8 cellular contexts compared by ENCODE assay signal in genomic region chr4:128060620-128061565, GRCh38. TPM values are rescaled to one million over a fixed set of nuclear protein-coding genes. Genes with fewer than 3 reads are reported as not detected.
DNase-seq lines count a peak whose midpoint lies in the region; ATAC-seq, FAIRE-seq and TF ChIP-seq lines count a peak whose summit lies in the region.

TSS of gene LARP1B (plus strand) at chr4:128061312. CDS start at chr4:128074952, 13,640 bp downstream.

- peak; percentile 22 for FAIRE-seq in RCC 7860 (lab: Jason Lieb, UNC)

- WGBS in esophagus squamous epithelium, 2 donors: 0 to 2% methylated on average over 12 to 32 of the region's 118 CpGs

- H2AFZ ChIP-seq in DND-41 (ENCODE audit: low read depth, low read length) (peak within 1 kb of the TSS; percentile 97), KMS-11 (ENCODE audit: low read depth) (peak within 1 kb of the TSS; percentile 82)

- H3K4me3 ChIP-seq in DND-41 (ENCODE audit: low read depth in 1 of 2, low read length in 2 of 2) (peak within 1 kb of the TSS; percentile 70 to 76), KMS-11 (IDR thresholded peaks at IDR 0.05; ENCODE audit: insufficient read depth, low read depth, low read length) (no peak within 1 kb of the TSS), esophagus squamous epithelium (peak within 1 kb of the TSS; percentile 76 to 94 (median 89))

- H3K4me1 ChIP-seq in DND-41 (ENCODE audit: insufficient read depth, low read length) (peaks cover 20% of the 10 kb centered on the region), KMS-11 (ENCODE audit: low read depth, poor library complexity, severe bottlenecking) (peaks cover 10% of the 10 kb centered on the region), esophagus squamous epithelium (peaks cover 5 to 21% (median 7%) of the 10 kb centered on the region in 3 donors)

- H3K4me3 Mint-ChIP-seq in activated T-cell treated with anti-CD3 and anti-CD28 coated beads, Interleukin-2, amount 50 U/mL, for 72 hours: peak within 1 kb of the TSS; percentile 85 to 91
- H3K4me3 Mint-ChIP-seq in naive B cell: peak within 1 kb of the TSS; percentile 79 to 92 (median 88)
- H3K4me3 Mint-ChIP-seq in stimulated activated effector memory CD8-positive, alpha-beta T cell treated with anti-CD3 and anti-CD28 coated beads, Interleukin-12 subunit alpha, Interleukin-12 subunit beta, amount 100 ng/mL, for 72 hours: peak within 1 kb of the TSS; percentile 76

- H3K36me3 ChIP-seq in DND-41 (ENCODE audit: insufficient read depth, low read length) (no peaks in the 10 kb centered on the region; the same call in 1 of the 2 replicates), KMS-11 (ENCODE audit: insufficient read depth) (no peaks in the 10 kb centered on the region), esophagus squamous epithelium (no peaks in the 10 kb centered on the region)

- peaks cover 49% of the 10 kb centered on the region for H3K79me2 ChIP-seq in DND-41 (ENCODE audit: insufficient read depth, low read length)
- H3K79me2 ChIP-seq in KMS-11 (ENCODE audit: insufficient read depth, low read depth): peaks cover 35% of the 10 kb centered on the region

- peak; percentile 95 for DNase-seq in DND-41
- peak; percentile 91 for DNase-seq in RCC 7860 (ENCODE audit: low spot score)
- peak; percentile 95 to 96 for DNase-seq in activated T-cell treated with anti-CD3 and anti-CD28 coated beads, Interleukin-2, amount 50 U/mL, for 72 hours
- peak; percentile 61 for DNase-seq in esophagus squamous epithelium (lab: John Stamatoyannopoulos, UW)
- peak; percentile 95 for DNase-seq in naive B cell
- peak; percentile 91 to 96 for DNase-seq in stimulated activated effector memory CD8-positive, alpha-beta T cell treated with anti-CD3 and anti-CD28 coated beads, Interleukin-12 subunit alpha, Interleukin-12 subunit beta, amount 100 ng/mL, for 72 hours (ENCODE audit: low spot score in 2 of 2)

- H3K4me1 Mint-ChIP-seq in activated T-cell treated with anti-CD3 and anti-CD28 coated beads, Interleukin-2, amount 50 U/mL, for 72 hours (ENCODE audit: low read depth): peaks cover 16% of the 10 kb centered on the region
- H3K4me1 Mint-ChIP-seq in naive B cell: peaks cover 0 to 12% (median 11%) of the 10 kb centered on the region in 3 donors
- H3K4me1 Mint-ChIP-seq in stimulated activated effector memory CD8-positive, alpha-beta T cell treated with anti-CD3 and anti-CD28 coated beads, Interleukin-12 subunit alpha, Interleukin-12 subunit beta, amount 100 ng/mL, for 72 hours: peaks cover 11% of the 10 kb centered on the region

- H3K9me3 Mint-ChIP-seq in activated T-cell treated with anti-CD3 and anti-CD28 coated beads, Interleukin-2, amount 50 U/mL, for 72 hours: no peaks in the 10 kb centered on the region
- H3K9me3 Mint-ChIP-seq in naive B cell: no peaks in the 10 kb centered on the region
- no peaks in the 10 kb centered on the region for H3K9me3 Mint-ChIP-seq in stimulated activated effector memory CD8-positive, alpha-beta T cell treated with anti-CD3 and anti-CD28 coated beads, Interleukin-12 subunit alpha, Interleukin-12 subunit beta, amount 100 ng/mL, for 72 hours

- H3K9ac ChIP-seq in DND-41 (ENCODE audit: low read depth, low read length): peak within 1 kb of the TSS; percentile 99
- peak within 1 kb of the TSS; percentile 96 for H3K9ac ChIP-seq in KMS-11

- H3K4me2 ChIP-seq in DND-41 (ENCODE audit: insufficient read depth, low read length) (peak within 1 kb of the TSS; percentile 69), KMS-11 (peak within 1 kb of the TSS; percentile 71)

- H4K20me1 ChIP-seq in DND-41 (ENCODE audit: insufficient read depth, low read length) (peaks cover 10% of the 10 kb centered on the region; the same call in 1 of the 2 replicates), KMS-11 (ENCODE audit: insufficient read depth) (peaks cover 6% of the 10 kb centered on the region; the same call in 1 of the 2 replicates)

- peak in 3 of 4 donors; percentile 59 to 96 (median 77) for TF ChIP-seq POLR2A in esophagus squamous epithelium (IDR thresholded peaks at IDR 0.05)

- H3K27ac ChIP-seq in DND-41 (ENCODE audit: low read length) (peak within 1 kb of the TSS; percentile 96), KMS-11 (peak within 1 kb of the TSS; percentile 96), esophagus squamous epithelium (peak within 1 kb of the TSS; percentile 95 to 99 (median 98))

- TF ChIP-seq CTCF in DND-41 (IDR thresholded peaks at IDR 0.05; ENCODE audit: borderline replicate concordance, extremely low read depth, low read length, poor library complexity, severe bottlenecking): no peak
- 0 out of 2 replicates have a peak, but pooled peaks have one; percentile 20 for TF ChIP-seq CTCF in KMS-11 (conservative IDR thresholded peaks at IDR 0.05; ENCODE audit: low read depth, low read length)
- TF ChIP-seq CTCF in esophagus squamous epithelium (IDR thresholded peaks at IDR 0.05): no peak

- H3K36me3 Mint-ChIP-seq in activated T-cell treated with anti-CD3 and anti-CD28 coated beads, Interleukin-2, amount 50 U/mL, for 72 hours (ENCODE audit: insufficient read depth in 2 of 2): no peaks in the 10 kb centered on the region
- no peaks in the 10 kb centered on the region for H3K36me3 Mint-ChIP-seq in naive B cell
- H3K36me3 Mint-ChIP-seq in stimulated activated effector memory CD8-positive, alpha-beta T cell treated with anti-CD3 and anti-CD28 coated beads, Interleukin-12 subunit alpha, Interleukin-12 subunit beta, amount 100 ng/mL, for 72 hours: no peaks in the 10 kb centered on the region

- H3K27ac Mint-ChIP-seq in activated T-cell treated with anti-CD3 and anti-CD28 coated beads, Interleukin-2, amount 50 U/mL, for 72 hours: peak within 1 kb of the TSS; percentile 96
- peak within 1 kb of the TSS; percentile 82 to 96 (median 92) for H3K27ac Mint-ChIP-seq in naive B cell
- H3K27ac Mint-ChIP-seq in stimulated activated effector memory CD8-positive, alpha-beta T cell treated with anti-CD3 and anti-CD28 coated beads, Interleukin-12 subunit alpha, Interleukin-12 subunit beta, amount 100 ng/mL, for 72 hours: peak within 1 kb of the TSS; percentile 93

- intact Hi-C loops in esophagus squamous epithelium (cut with DNase I): loop anchor here (5.0 kb wide), 1 partner anchor 94 kb away; the partner anchor contains the start of genes ABHD18 and MFSD8

- no peaks in the 10 kb centered on the region for H3K27me3 Mint-ChIP-seq in activated T-cell treated with anti-CD3 and anti-CD28 coated beads, Interleukin-2, amount 50 U/mL, for 72 hours (ENCODE audit: low read depth)
- H3K27me3 Mint-ChIP-seq in naive B cell: peaks cover 0 to 7% (median 0%) of the 10 kb centered on the region in 3 donors

- ATAC-seq in DND-41 (ENCODE audit: insufficient read depth, low read depth) (peak; percentile 86), GM21786 (IDR thresholded peaks at IDR 0.05; ENCODE audit: unreplicated experiment) (peak; percentile 87), naive B cell (ENCODE audit: low read depth in 2 of 2) (peak; percentile 82 to 83)
- peak; percentile 90 for ATAC-seq in activated T-cell treated with anti-CD3 and anti-CD28 coated beads, Interleukin-2, amount 50 U/mL, for 72 hours (replicated peaks in 1 of 2)
- ATAC-seq in stimulated activated effector memory CD8-positive, alpha-beta T cell treated with anti-CD3 and anti-CD28 coated beads, Interleukin-12 subunit alpha, Interleukin-12 subunit beta, amount 100 ng/mL, for 72 hours: peak; percentile 95

- H3K9me3 ChIP-seq in DND-41 (ENCODE audit: insufficient read depth, low read length, severe bottlenecking) (no peaks in the 10 kb centered on the region), esophagus squamous epithelium (no peaks in the 10 kb centered on the region)

- no peaks in the 10 kb centered on the region for H3K27me3 ChIP-seq in DND-41 (ENCODE audit: insufficient read depth, low read length, poor library complexity)
- no peaks in the 10 kb centered on the region for H3K27me3 ChIP-seq in KMS-11 (ENCODE audit: insufficient read depth, low read depth)
- H3K27me3 ChIP-seq in esophagus squamous epithelium: no peaks in the 10 kb centered on the region

RNA-seq across cellular contexts. Expression of gene LARP1B, which starts in this region (rescaled TPM):
- total RNA-seq in activated T-cell treated with anti-CD3 and anti-CD28 coated beads, Interleukin-2, amount 50 U/mL, for 72 hours: 10 to 100 TPM; 25.0 to 26.7 TPM
- total RNA-seq in esophagus squamous epithelium: 10 to 100 TPM; 11.5 to 29.2 (median 16.4) TPM
- polyA plus RNA-seq in naive B cell (ENCODE audit: low read depth in 6 of 6): 1 to 10 TPM; 3.2 to 8.1 (median 4.3) TPM
